8 cellular contexts compared by ENCODE assay signal in the genomic region with DNA sequence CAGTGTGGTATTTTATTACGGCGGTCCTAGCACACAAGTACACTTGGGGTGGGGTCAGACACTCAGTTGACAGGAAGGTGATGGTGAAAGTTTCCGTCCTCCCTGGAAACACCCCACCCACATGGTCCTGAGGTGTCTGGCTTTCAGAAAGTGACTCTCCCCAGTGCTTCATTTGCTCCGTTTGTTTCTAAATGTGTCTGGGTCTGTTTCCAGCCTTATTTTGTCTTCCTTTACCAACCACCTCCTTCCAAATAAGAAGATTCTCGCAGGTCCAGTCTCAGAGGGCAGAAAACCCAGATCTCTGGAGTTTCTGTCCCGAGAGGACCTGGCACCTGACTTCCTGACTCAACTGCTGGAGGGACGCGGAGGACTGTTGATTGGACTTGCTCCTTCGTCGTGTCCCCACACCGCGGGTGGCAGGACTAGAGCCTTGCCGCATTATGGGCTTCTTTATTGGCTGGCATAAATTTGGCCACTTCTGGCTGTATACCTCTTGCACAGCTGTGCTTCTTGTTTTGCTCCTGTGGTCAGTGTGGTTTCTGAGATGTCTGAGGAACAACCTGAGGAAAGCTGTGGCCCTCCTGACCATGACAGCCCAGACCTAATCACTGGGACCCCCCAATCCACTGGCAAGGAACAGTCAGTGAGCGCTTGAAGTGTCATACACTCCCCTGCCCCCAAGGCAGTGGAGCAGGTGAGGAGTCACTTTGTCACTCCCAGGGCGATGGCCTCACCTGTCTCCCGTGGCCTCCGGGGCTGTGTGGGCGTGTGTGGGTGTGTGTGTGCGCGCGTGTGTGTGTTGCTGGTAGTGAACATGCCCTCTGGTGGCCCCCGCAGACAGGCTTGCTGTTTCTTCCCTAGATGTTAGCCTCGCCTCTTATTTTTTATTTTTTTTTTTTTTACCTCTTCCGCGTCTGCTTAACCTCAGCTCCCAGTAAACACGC.
DNase-seq lines count a peak whose midpoint lies in the region; ATAC-seq lines count a peak whose summit lies in the region.

No MANE protein-coding gene starts in this region.

- H3K9me3 Mint-ChIP-seq in activated T-cell treated with anti-CD3 and anti-CD28 coated beads, Interleukin-2, amount 50 U/mL, for 24 hours, result no peaks in the 10 kb centered on the region

- ATAC-seq in GM18870 (IDR thresholded peaks at IDR 0.05; ENCODE audit: unreplicated experiment), result peak; percentile 30
- ATAC-seq in HG03457 (IDR thresholded peaks at IDR 0.05; ENCODE audit: unreplicated experiment), result peak; percentile 28

- H3K4me1 Mint-ChIP-seq in activated T-cell treated with anti-CD3 and anti-CD28 coated beads, Interleukin-2, amount 50 U/mL, for 24 hours (ENCODE audit: low read depth), result peaks cover 61% of the 10 kb centered on the region

- DNase-seq in activated T-cell treated with anti-CD3 and anti-CD28 coated beads, Interleukin-2, amount 50 U/mL, for 24 hours, result peak; percentile 81
- peak; percentile 52 to 63 for DNase-seq in stimulated activated CD4-positive, alpha-beta T cell treated with anti-CD3 and anti-CD28 coated beads, Interleukin-15, amount 100 ng/mL, for 1 hour (ENCODE audit: low read depth in 1 of 2, low spot score in 1 of 2)
- DNase-seq in NCI-H2081 (lab: John Stamatoyannopoulos, UW), result no peak
- DNase-seq in superior temporal gyrus (ENCODE audit: extremely low spot score), result no peak
- no peak for DNase-seq in NCI-H1092 (lab: John Stamatoyannopoulos, UW)
- DNase-seq in ACHN, result no peak

- H3K27me3 Mint-ChIP-seq in activated T-cell treated with anti-CD3 and anti-CD28 coated beads, Interleukin-2, amount 50 U/mL, for 24 hours, result no peaks in the 10 kb centered on the region

- peak overlapping the region; percentile 99 for H3K27ac Mint-ChIP-seq in activated T-cell treated with anti-CD3 and anti-CD28 coated beads, Interleukin-2, amount 50 U/mL, for 24 hours

- H3K4me3 Mint-ChIP-seq in activated T-cell treated with anti-CD3 and anti-CD28 coated beads, Interleukin-2, amount 50 U/mL, for 24 hours, result peak overlapping the region; percentile 72

- in situ Hi-C loops in ACHN (cut with HindIII; ENCODE audit: low pct_ligation_motif_present, low pct_unique_long_range_greater_than_20kb, low sequenced_read_pairs), result no loop called here

- no peaks in the 10 kb centered on the region for H3K36me3 Mint-ChIP-seq in activated T-cell treated with anti-CD3 and anti-CD28 coated beads, Interleukin-2, amount 50 U/mL, for 24 hours (ENCODE audit: low read depth)

Comparison
In these comparisons a context has a peak if more than half of its experiments do, and no peak if none do; other contexts are left out.
1. DNase-seq: peak in activated T-cell treated with anti-CD3 and anti-CD28 coated beads, Interleukin-2, amount 50 U/mL, for 24 hours (single experiment) and stimulated activated CD4-positive, alpha-beta T cell treated with anti-CD3 and anti-CD28 coated beads, Interleukin-15, amount 100 ng/mL, for 1 hour (2 of 2); none in NCI-H2081 (0 of 2), superior temporal gyrus (single experiment), NCI-H1092 (single experiment) and ACHN (single experiment).